In the genomic region with DNA sequence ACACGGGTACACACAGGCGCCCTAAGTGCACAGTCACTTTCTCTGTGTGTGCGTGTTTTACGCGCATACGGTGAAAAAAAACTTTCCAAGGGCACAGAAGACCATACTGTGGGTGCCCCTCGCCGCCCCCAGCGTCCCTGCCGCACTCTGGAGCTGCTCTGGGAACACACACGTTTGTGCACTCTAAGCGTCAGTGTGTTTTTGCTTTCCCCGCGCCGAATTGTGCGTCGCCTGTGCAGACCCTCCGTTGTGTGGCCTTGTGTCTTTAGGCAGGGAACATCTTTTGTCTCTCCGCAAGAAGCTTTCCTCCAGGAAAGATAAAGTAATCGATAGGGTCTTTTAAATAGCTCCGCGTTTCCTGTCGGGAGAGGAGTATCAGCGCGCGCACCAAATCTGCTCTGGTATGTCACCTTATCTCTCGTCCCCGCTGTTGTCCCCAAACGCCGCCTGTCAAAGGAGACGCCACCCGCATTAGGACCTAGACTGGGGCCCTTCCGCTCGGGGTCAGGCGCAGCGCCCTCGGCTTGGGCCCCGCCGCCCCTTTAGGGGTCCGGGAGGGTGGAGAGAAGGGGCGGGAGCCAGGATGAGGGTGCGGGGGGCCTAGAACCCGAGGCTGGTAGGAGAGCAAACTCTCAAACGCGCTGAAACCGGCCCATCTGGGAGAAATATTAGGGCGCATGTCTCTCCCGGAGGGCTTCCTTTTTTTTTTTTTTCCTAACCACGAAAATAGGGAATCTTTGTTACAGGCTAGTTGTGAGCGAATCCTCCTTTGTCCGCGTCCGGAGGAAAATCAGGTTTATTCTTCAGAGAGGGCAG, we compare ENCODE assay signal across 18 cellular contexts. TPM values are rescaled to one million over a fixed set of nuclear protein-coding genes. Genes with fewer than 3 reads are reported as not detected.
DNase-seq lines count a peak whose midpoint lies in the region; ATAC-seq and TF ChIP-seq lines count a peak whose summit lies in the region.
"Had no signal": no experiment of that assay in that cellular context is flagged by ENCODE, and none has a peak within 500 bp of the region (broad histone marks: within the 10 kb centered on the region; RNA-seq: fewer than 3 reads in every experiment).

No MANE protein-coding gene starts in this region.

- H3K4me1 ChIP-seq in right cardiac atrium (ENCODE audit: control insufficient read depth, insufficient read depth, low read length): no peaks in the 10 kb centered on the region
- H3K4me1 ChIP-seq in neural progenitor cell: peaks cover 28% of the 10 kb centered on the region
- H3K4me1 ChIP-seq: uterus had no signal

- CTCF ChIA-PET in activated CD4-positive, alpha-beta T cell treated with anti-CD3 and anti-CD28 coated beads for 36 hours (lab: Charles Lee): interaction anchor here (0.6 kb wide), 1 partner anchor 17 kb away, joined by 3 read pairs; no protein-coding TSS in a partner anchor
- CTCF ChIA-PET in WTC11 (lab: Charles Lee): interaction anchor here (0.9 to 2.6 kb wide), 6 partner anchors 11 to 307 kb away, joined by 3 to 7 read pairs (median 4); a partner anchor contains a TSS

- no peaks in the 10 kb centered on the region for H3K79me2 ChIP-seq in neural progenitor cell (ENCODE audit: low read depth)

- no peak overlapping the region for H3K9ac ChIP-seq in neural progenitor cell

- no peaks in the 10 kb centered on the region for H3K36me3 ChIP-seq in neural progenitor cell
- H3K36me3 ChIP-seq: lower lobe of right lung, uterus had no signal

- peaks cover 73% of the 10 kb centered on the region for H4K20me1 ChIP-seq in neural progenitor cell (ENCODE audit: low read depth)

- H3K27ac ChIP-seq in right cardiac atrium (ENCODE audit: low read length): peak overlapping the region; percentile 91
- no peak overlapping the region for H3K27ac ChIP-seq in neural progenitor cell
- H3K27ac ChIP-seq: lower lobe of right lung, uterus had no signal

- H3K27me3 Mint-ChIP-seq in activated CD4-positive, alpha-beta T cell treated with anti-CD3 and anti-CD28 coated beads for 36 hours: peaks cover 71% of the 10 kb centered on the region
- H3K27me3 Mint-ChIP-seq in WTC11 (ENCODE audit: low read depth) (peaks cover 100% of the 10 kb centered on the region), neural progenitor cell (ENCODE audit: insufficient read depth, low read depth) (peaks cover 70% of the 10 kb centered on the region), CD14-positive monocyte (ENCODE audit: low read depth in 3 of 3) (peaks cover 87 to 99% (median 93%) of the 10 kb centered on the region in 3 donors)
- H3K27me3 Mint-ChIP-seq in activated T-cell treated with anti-CD3 and anti-CD28 coated beads, Interleukin-2, amount 50 U/mL, for 72 hours (ENCODE audit: low read depth): peaks cover 84% of the 10 kb centered on the region

- H3K27ac Mint-ChIP-seq in activated CD4-positive, alpha-beta T cell treated with anti-CD3 and anti-CD28 coated beads for 36 hours: no peak overlapping the region
- no peak overlapping the region for H3K27ac Mint-ChIP-seq in WTC11
- no peak overlapping the region for H3K27ac Mint-ChIP-seq in neural progenitor cell
- no peak overlapping the region for H3K27ac Mint-ChIP-seq in CD14-positive monocyte
- H3K27ac Mint-ChIP-seq in activated T-cell treated with anti-CD3 and anti-CD28 coated beads, Interleukin-2, amount 50 U/mL, for 72 hours: no peak overlapping the region
- H3K27ac Mint-ChIP-seq: activated T-helper 2 cell treated with anti-CD3 and anti-CD28 coated beads, Interferon-gamma antibody, Interleukin-2, Interleukin-4, amounts not matched to agents 10 μg/mL and 5 μg/mL and 100 μg/mL, durations not matched to agents 14 hours and 24 hours and 36 hours; HFFc6; natural killer cell had no signal

- peak overlapping the region; percentile 2 for H3K4me3 ChIP-seq in right cardiac atrium (ENCODE audit: low read length)
- peak overlapping the region; percentile 33 for H3K4me3 ChIP-seq in neural progenitor cell
- H3K4me3 ChIP-seq: lower lobe of right lung, uterus had no signal

- intact Hi-C loops in activated CD4-positive, alpha-beta T cell treated with anti-CD3 and anti-CD28 coated beads for 36 hours (cut with DNase I, micrococcal nuclease): loop anchor here (2.0 to 10.0 kb wide), 2 partner anchors 17 to 1931 kb away; no protein-coding TSS in a partner anchor
- intact Hi-C loops in right cardiac atrium (cut with DNase I) (no loop called here), CD14-positive monocyte (cut with micrococcal nuclease) (no loop called here)

- H3K27me3 ChIP-seq in right cardiac atrium (ENCODE audit: control insufficient read depth, insufficient read depth): no peaks in the 10 kb centered on the region
- peaks cover 100% of the 10 kb centered on the region for H3K27me3 ChIP-seq in neural progenitor cell

- WGBS in right cardiac atrium: 11% methylated on average over 53 of the region's 53 CpGs

- POLR2A ChIA-PET in activated CD4-positive, alpha-beta T cell treated with anti-CD3 and anti-CD28 coated beads for 36 hours (lab: Charles Lee): no interaction called here
- POLR2A ChIA-PET in WTC11 (lab: Charles Lee): interaction anchor here (1.5 kb wide), 1 partner anchor 9 kb away, joined by 4 read pairs; no protein-coding TSS in a partner anchor

- DNase-seq in activated CD4-positive, alpha-beta T cell treated with anti-CD3 and anti-CD28 coated beads for 36 hours: no peak
- DNase-seq in activated CD4-positive, alpha-beta T cell treated with anti-CD3 and anti-CD28 coated beads, Interleukin-2, amount 50 U/mL, for 4 hours: no peak
- DNase-seq in WTC11 (ENCODE audit: low spot score) (peak; percentile 40), right cardiac atrium (peak in 1 of 3 donors; percentile 60), neural progenitor cell (ENCODE audit: low spot score) (peak; percentile 93), CD14-positive monocyte (ENCODE audit: low spot score) (no peak)
- DNase-seq in activated T-cell treated with anti-CD3 and anti-CD28 coated beads, Interleukin-2, amount 50 U/mL, for 72 hours: no peak
- DNase-seq: amygdala, C1 segment of cervical spinal cord, DMS79, HFFc6, lower lobe of right lung, natural killer cell, NCI-H1436 treated with DMSO at 0.1 percent for 48 hours, uterus had no signal

- H3K4me2 ChIP-seq in neural progenitor cell: peak overlapping the region; percentile 57

- H3K4me1 Mint-ChIP-seq in activated CD4-positive, alpha-beta T cell treated with anti-CD3 and anti-CD28 coated beads for 36 hours: peaks cover 14% of the 10 kb centered on the region
- H3K4me1 Mint-ChIP-seq in WTC11 (peaks cover 41% of the 10 kb centered on the region), neural progenitor cell (peaks cover 29% of the 10 kb centered on the region), CD14-positive monocyte (peaks cover 9% of the 10 kb centered on the region)
- H3K4me1 Mint-ChIP-seq in activated T-cell treated with anti-CD3 and anti-CD28 coated beads, Interleukin-2, amount 50 U/mL, for 72 hours (ENCODE audit: low read depth): peaks cover 6% of the 10 kb centered on the region
- H3K4me1 Mint-ChIP-seq: natural killer cell had no signal

- TF ChIP-seq CTCF in WTC11 (IDR thresholded peaks at IDR 0.05): no peak
- TF ChIP-seq CTCF in neural progenitor cell (IDR thresholded peaks at IDR 0.05): no peak
- TF ChIP-seq CTCF in CD14-positive monocyte (IDR thresholded peaks at IDR 0.05): no peak

- no peaks in the 10 kb centered on the region for H3K9me3 ChIP-seq in right cardiac atrium (ENCODE audit: control insufficient read depth, low read length)
- H3K9me3 ChIP-seq in neural progenitor cell (ENCODE audit: low read depth): no peaks in the 10 kb centered on the region
- H3K9me3 ChIP-seq: lower lobe of right lung, uterus had no signal

- no peak for ATAC-seq in activated CD4-positive, alpha-beta T cell treated with anti-CD3 and anti-CD28 coated beads for 36 hours
- ATAC-seq in WTC11 (no peak; the same call in 1 of the 2 replicates), right cardiac atrium (peak; percentile 47), GM19452 (IDR thresholded peaks at IDR 0.05; ENCODE audit: unreplicated experiment) (no peak)
- no peak for ATAC-seq in activated T-cell treated with anti-CD3 and anti-CD28 coated beads, Interleukin-2, amount 50 U/mL, for 72 hours (replicated peaks in 1 of 2)
- ATAC-seq: lower lobe of right lung, natural killer cell had no signal

- H3K36me3 Mint-ChIP-seq in activated CD4-positive, alpha-beta T cell treated with anti-CD3 and anti-CD28 coated beads for 36 hours (ENCODE audit: low read depth): no peaks in the 10 kb centered on the region
- H3K36me3 Mint-ChIP-seq in WTC11 (0 out of 2 replicates have a peak, but pooled peaks cover 2% of the 10 kb centered on the region), neural progenitor cell (no peaks in the 10 kb centered on the region), CD14-positive monocyte (peaks cover 2% of the 10 kb centered on the region in 2 donors)
- H3K36me3 Mint-ChIP-seq in activated T-cell treated with anti-CD3 and anti-CD28 coated beads, Interleukin-2, amount 50 U/mL, for 72 hours (ENCODE audit: insufficient read depth in 2 of 2): no peaks in the 10 kb centered on the region
- H3K36me3 Mint-ChIP-seq: natural killer cell had no signal

- no peak overlapping the region for H2AFZ ChIP-seq in neural progenitor cell (replicated peaks)

- peaks cover 57% of the 10 kb centered on the region for H3F3A ChIP-seq in neural progenitor cell (ENCODE audit: low read depth)

- no peaks in the 10 kb centered on the region for H3K9me3 Mint-ChIP-seq in activated CD4-positive, alpha-beta T cell treated with anti-CD3 and anti-CD28 coated beads for 36 hours (ENCODE audit: low read depth)
- no peaks in the 10 kb centered on the region for H3K9me3 Mint-ChIP-seq in WTC11
- no peaks in the 10 kb centered on the region for H3K9me3 Mint-ChIP-seq in neural progenitor cell
- peaks cover 0 to 18% (median 6%) of the 10 kb centered on the region in 7 donors for H3K9me3 Mint-ChIP-seq in CD14-positive monocyte
- no peaks in the 10 kb centered on the region for H3K9me3 Mint-ChIP-seq in activated T-cell treated with anti-CD3 and anti-CD28 coated beads, Interleukin-2, amount 50 U/mL, for 72 hours
- H3K9me3 Mint-ChIP-seq: activated T-helper 2 cell treated with anti-CD3 and anti-CD28 coated beads, Interferon-gamma antibody, Interleukin-2, Interleukin-4, amounts not matched to agents 10 μg/mL and 5 μg/mL and 100 μg/mL, durations not matched to agents 14 hours and 24 hours and 36 hours; HFFc6; natural killer cell had no signal

- peak overlapping the region; percentile 21 for H3K4me3 Mint-ChIP-seq in activated CD4-positive, alpha-beta T cell treated with anti-CD3 and anti-CD28 coated beads for 36 hours
- H3K4me3 Mint-ChIP-seq in WTC11 (peak overlapping the region; percentile 56), neural progenitor cell (no peak overlapping the region), CD14-positive monocyte (peak overlapping the region in 1 of 2 donors; percentile 84)
- H3K4me3 Mint-ChIP-seq in activated T-cell treated with anti-CD3 and anti-CD28 coated beads, Interleukin-2, amount 50 U/mL, for 72 hours: peak overlapping the region in 1 of 2 donors; percentile 7
- H3K4me3 Mint-ChIP-seq: HFFc6 had no signal

RNA-seq across cellular contexts. Expression of a gene that starts 10.5 kb away (rescaled TPM):
- total RNA-seq in activated CD4-positive, alpha-beta T cell treated with anti-CD3 and anti-CD28 coated beads for 36 hours: under 1 TPM; 0.09 to 0.21 TPM
- total RNA-seq in WTC11 (2021) (0.57 to 1.9 TPM (median 0.89 TPM) in 3 replicates), right cardiac atrium (100 to 1,000 TPM; 176 to 241 (median 220) TPM), neural progenitor cell (ENCODE audit: low replicate concordance) (not detected in 2 replicates)
- polyA plus RNA-seq in right cardiac atrium (250 TPM), CD14-positive monocyte (not detected)
- under 1 TPM in 1 of 2 donors, not detected in 1; 0.26 TPM for total RNA-seq in activated T-cell treated with anti-CD3 and anti-CD28 coated beads, Interleukin-2, amount 50 U/mL, for 72 hours
- total RNA-seq: activated T-helper 2 cell treated with anti-CD3 and anti-CD28 coated beads, Interferon-gamma antibody, Interleukin-2, Interleukin-4, amounts not matched to agents 10 μg/mL and 5 μg/mL and 100 μg/mL, durations not matched to agents 14 hours and 24 hours and 36 hours; HFFc6; lower lobe of right lung; natural killer cell; RPMI7951; uterus had no signal

Comparison
In these comparisons a context has a peak if more than half of its experiments do, and no peak if none do; other contexts are left out.
1. ATAC-seq: peak in right cardiac atrium (2 of 2); none in activated CD4-positive, alpha-beta T cell treated with anti-CD3 and anti-CD28 coated beads for 36 hours (single experiment), WTC11 (single experiment), GM19452 (single experiment) and activated T-cell treated with anti-CD3 and anti-CD28 coated beads, Interleukin-2, amount 50 U/mL, for 72 hours (0 of 2).
2. DNase-seq: peak in WTC11 (single experiment) and neural progenitor cell (single experiment); none in activated CD4-positive, alpha-beta T cell treated with anti-CD3 and anti-CD28 coated beads for 36 hours (single experiment), activated CD4-positive, alpha-beta T cell treated with anti-CD3 and anti-CD28 coated beads, Interleukin-2, amount 50 U/mL, for 4 hours (0 of 2), CD14-positive monocyte (single experiment) and activated T-cell treated with anti-CD3 and anti-CD28 coated beads, Interleukin-2, amount 50 U/mL, for 72 hours (0 of 2).
3. RNA of a gene that starts 10.5 kb away (total RNA-seq): 176 to 241 TPM in right cardiac atrium; 0.57 to 1.9 TPM in WTC11, 0.26 TPM in activated T-cell treated with anti-CD3 and anti-CD28 coated beads, Interleukin-2, amount 50 U/mL, for 72 hours, 0.09 to 0.21 TPM in activated CD4-positive, alpha-beta T cell treated with anti-CD3 and anti-CD28 coated beads for 36 hours and not detected in neural progenitor cell; every median in the first group is over 10 times any median in the second.
4. intact Hi-C loops: an anchor here in activated CD4-positive, alpha-beta T cell treated with anti-CD3 and anti-CD28 coated beads for 36 hours (2.0 to 10.0 kb wide); none called in right cardiac atrium and CD14-positive monocyte.